ENCODE assay signal across 9 cellular contexts in the genomic region with DNA sequence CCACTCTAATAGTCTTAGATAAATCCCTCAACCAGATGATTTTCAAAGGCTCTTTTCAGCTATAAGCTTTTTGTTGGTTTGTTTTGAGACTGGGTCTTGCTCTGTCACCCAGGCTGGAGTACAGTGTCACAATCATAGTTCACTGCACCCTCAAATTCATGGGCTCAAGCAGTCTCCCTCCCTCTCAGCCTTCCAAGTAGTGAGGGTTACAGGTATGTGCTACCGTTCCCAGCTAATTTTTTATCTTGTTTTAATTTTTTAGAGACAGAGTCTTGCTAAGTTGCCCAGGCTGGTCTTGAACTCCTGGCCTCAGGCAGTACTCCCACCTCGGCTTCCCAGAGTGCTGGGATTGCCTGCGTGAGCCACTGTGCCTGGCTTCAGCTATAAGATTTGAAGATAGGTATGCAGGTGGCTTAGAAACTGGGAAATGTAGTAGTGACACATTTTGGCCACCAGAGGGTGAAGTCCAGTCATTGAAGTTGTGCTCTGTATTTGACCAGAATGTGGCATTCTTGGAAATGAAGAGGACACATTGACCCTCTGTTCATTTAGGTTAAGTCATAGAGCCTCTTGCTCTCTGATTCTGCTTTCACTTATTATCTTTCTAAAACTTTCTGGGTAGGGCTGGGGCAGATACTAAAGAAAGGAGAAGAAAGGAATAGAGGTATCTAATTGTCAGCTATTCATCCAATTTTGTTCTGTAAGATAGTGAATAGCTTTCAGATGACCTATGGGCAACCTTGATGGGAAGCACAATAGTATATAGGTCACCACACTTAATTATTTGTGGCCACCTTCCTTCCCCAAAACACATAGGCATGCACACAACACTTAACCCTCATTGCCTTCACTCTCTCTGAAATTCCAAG. TPM values are rescaled to one million over a fixed set of nuclear protein-coding genes. Genes with fewer than 3 reads are reported as not detected.
DNase-seq lines count a peak whose midpoint lies in the region; ATAC-seq and TF ChIP-seq lines count a peak whose summit lies in the region.
"Had no signal": no experiment of that assay in that cellular context is flagged by ENCODE, and none has a peak within 500 bp of the region (broad histone marks: within the 10 kb centered on the region; RNA-seq: fewer than 3 reads in every experiment).

No MANE protein-coding gene starts in this region.

- POLR2A ChIA-PET in HEK293 (lab: Yijun Ruan, JAX), result interaction anchor here (1.3 kb wide), 1 partner anchor 138 kb away, joined by 3 read pairs; no protein-coding TSS in a partner anchor

- H3K4me3 ChIP-seq in HEK293 (ENCODE audit: low read depth, low read length), result no peak overlapping the region
- H3K4me3 ChIP-seq in body of pancreas, result no peak overlapping the region

- peaks cover 53% of the 10 kb centered on the region for H3K36me3 Mint-ChIP-seq in stimulated activated memory B cell treated with anti-CD40 and anti-IgM and Interleukin-4, amounts not matched to agents 10 μg/mL and 1 μg/mL and 100 μg/mL, for 72 hours

- no peak overlapping the region for H3K27ac ChIP-seq in HEK293 (ENCODE audit: extremely low read depth, low read depth, low read length)
- H3K27ac ChIP-seq in body of pancreas, result no peak overlapping the region

- TF ChIP-seq CTCF in HEK293 (tag by site-specific recombination; IDR thresholded peaks at IDR 0.05), result peak; percentile 55; the same call in 1 of the 2 replicates
- TF ChIP-seq CTCF in body of pancreas (IDR thresholded peaks at IDR 0.05), result peak; percentile 53 to 73 (median 67)

- intact Hi-C loops in body of pancreas (cut with DNase I), result no loop called here

- CTCF ChIA-PET in HEK293 (lab: Yijun Ruan, JAX), result interaction anchor here (0.6 to 6.9 kb wide), 42 partner anchors 8 to 1186 kb away, joined by 3 to 105 read pairs (median 4); no protein-coding TSS in a partner anchor

- H3K27me3 Mint-ChIP-seq in stimulated activated memory B cell treated with anti-CD40 and anti-IgM and Interleukin-4, amounts not matched to agents 10 μg/mL and 1 μg/mL and 100 μg/mL, for 72 hours, result no peaks in the 10 kb centered on the region
- H3K27me3 Mint-ChIP-seq: stimulated activated naive CD8-positive, alpha-beta T cell treated with anti-CD3 and anti-CD28 coated beads, Interleukin-15, Interleukin-2, amounts not matched to agents 100 ng/mL and 50 ng/mL, for 24 hours had no signal

- WGBS in body of pancreas, 2 donors, result 43 to 46% methylated on average over 3 of the region's 3 CpGs

- H3K4me3 Mint-ChIP-seq in stimulated activated memory B cell treated with anti-CD40 and anti-IgM and Interleukin-4, amounts not matched to agents 10 μg/mL and 1 μg/mL and 100 μg/mL, for 72 hours, result no peak overlapping the region
- H3K4me3 Mint-ChIP-seq: stimulated activated naive CD8-positive, alpha-beta T cell treated with anti-CD3 and anti-CD28 coated beads, Interleukin-15, Interleukin-2, amounts not matched to agents 100 ng/mL and 50 ng/mL, for 24 hours had no signal

- H3K27me3 ChIP-seq in body of pancreas, result no peaks in the 10 kb centered on the region

- TF ChIP-seq POLR2A in body of pancreas (IDR thresholded peaks at IDR 0.05), result no peak

- H3K9me3 Mint-ChIP-seq in stimulated activated memory B cell treated with anti-CD40 and anti-IgM and Interleukin-4, amounts not matched to agents 10 μg/mL and 1 μg/mL and 100 μg/mL, for 72 hours, result no peaks in the 10 kb centered on the region
- H3K9me3 Mint-ChIP-seq: stimulated activated naive CD8-positive, alpha-beta T cell treated with anti-CD3 and anti-CD28 coated beads, Interleukin-15, Interleukin-2, amounts not matched to agents 100 ng/mL and 50 ng/mL, for 24 hours had no signal

- peak; percentile 33 for DNase-seq in activated CD4-positive, alpha-beta T cell treated with anti-CD3 and anti-CD28 coated beads for 48 hours
- DNase-seq in activated CD4-positive, alpha-beta T cell treated with anti-CD3 and anti-CD28 coated beads for 1 hour, result no peak
- DNase-seq in NCI-H82 (lab: John Stamatoyannopoulos, UW) (peak; percentile 73), body of pancreas (peak; percentile 46 to 61 (median 55)), iris pigment epithelial cell (ENCODE audit: low read depth) (peak; percentile 51)

- H3K27ac Mint-ChIP-seq in stimulated activated memory B cell treated with anti-CD40 and anti-IgM and Interleukin-4, amounts not matched to agents 10 μg/mL and 1 μg/mL and 100 μg/mL, for 72 hours, result no peak overlapping the region
- H3K27ac Mint-ChIP-seq: stimulated activated naive CD8-positive, alpha-beta T cell treated with anti-CD3 and anti-CD28 coated beads, Interleukin-15, Interleukin-2, amounts not matched to agents 100 ng/mL and 50 ng/mL, for 24 hours had no signal

- peaks cover 45% of the 10 kb centered on the region for H3K4me1 Mint-ChIP-seq in stimulated activated memory B cell treated with anti-CD40 and anti-IgM and Interleukin-4, amounts not matched to agents 10 μg/mL and 1 μg/mL and 100 μg/mL, for 72 hours

- ATAC-seq in body of pancreas, result peak; percentile 78
- ATAC-seq in stimulated activated memory B cell treated with anti-CD40 and anti-IgM and Interleukin-4, amounts not matched to agents 10 μg/mL and 1 μg/mL and 100 μg/mL, for 72 hours, result peak; percentile 55
- ATAC-seq in HG03025 (IDR thresholded peaks at IDR 0.05; ENCODE audit: low FRiP score, unreplicated experiment), result no peak

- 0 out of 2 replicates have a peak, but pooled peaks cover 3% of the 10 kb centered on the region for H3K4me1 ChIP-seq in HEK293 (ENCODE audit: control insufficient read depth, insufficient read depth, low read length)
- no peaks in the 10 kb centered on the region for H3K4me1 ChIP-seq in body of pancreas

- peaks cover 0 to 19% of the 10 kb centered on the region in 2 experiments for H3K36me3 ChIP-seq in HEK293 (ENCODE audit: control insufficient read depth in 2 of 2, insufficient read depth in 1 of 2, low read length in 2 of 2)
- H3K36me3 ChIP-seq in body of pancreas (replicated peaks in 1 of 2; ENCODE audit: insufficient read depth in 1 of 2, low read depth in 2 of 2), result no peaks in the 10 kb centered on the region

- H3K9me3 ChIP-seq in HEK293 (ENCODE audit: control insufficient read depth, insufficient read depth, low read depth, low read length) (no peaks in the 10 kb centered on the region), body of pancreas (no peaks in the 10 kb centered on the region)

TF ChIP-seq in HEK293, 187 proteins besides CTCF, POLR2A, EP300 and RAD21:
- peak; percentile 73 for TF ChIP-seq ZNF654 (tag by site-specific recombination; IDR thresholded peaks at IDR 0.05; ENCODE audit: low read depth)
- TF ChIP-seq ZNF514 (tag by site-specific recombination; IDR thresholded peaks at IDR 0.05), result no peak
- TF ChIP-seq OVOL3 (tag by site-specific recombination; IDR thresholded peaks at IDR 0.05), result no peak
- TF ChIP-seq SCRT2 (tag by site-specific recombination; IDR thresholded peaks at IDR 0.05), result 0 out of 2 replicates have a peak, but pooled peaks have one; percentile 25
- peak; percentile 60; the same call in 1 of the 2 replicates for TF ChIP-seq ZBTB17 (tag by site-specific recombination; IDR thresholded peaks at IDR 0.05)

RNA-seq across cellular contexts. Expression of a gene that starts 36.0 kb away (rescaled TPM):
- total RNA-seq in body of pancreas, result 10 to 100 TPM in 1 of 2 donors, 1 to 10 TPM in 1; 9.9 to 10.9 TPM
